In genomic region chr13:102277286-102277685, GRCh38 we compare ENCODE assay signal across 12 cellular contexts.
"Had no signal": no experiment of that assay in that cellular context is flagged by ENCODE, and none has a peak within 500 bp of the region (broad histone marks: within the 10 kb centered on the region; RNA-seq: fewer than 3 reads in every experiment).

No MANE protein-coding gene starts in this region.

- DNase-seq: activated CD4-positive, alpha-beta T cell treated with anti-CD3 and anti-CD28 coated beads, Interleukin-2, amount 50 U/mL, for 4 hours; activated CD4-positive, CD25-positive, alpha-beta regulatory T cell treated with anti-CD3 and anti-CD28 coated beads, Interleukin-2, amount 50 U/mL, for 72 hours; activated effector memory CD4-positive, alpha-beta T cell treated with Interleukin-2 at 50 U/mL for 16 hours; activated T-cell treated with anti-CD3 and anti-CD28 coated beads, Interleukin-2, amount 50 U/mL, for 1 hour; naive B cell; sigmoid colon; stimulated activated CD4-positive, alpha-beta T cell treated with anti-CD3 and anti-CD28 coated beads, Interleukin-2, amount 100 ng/mL, for 48 hours; stimulated activated naive CD4-positive, alpha-beta T cell treated with Interleukin-2 at 50 U/mL for 16 hours had no signal

- H3K9me3 ChIP-seq: sigmoid colon, SJSA1, suprapubic skin, upper lobe of left lung had no signal

- H3K27ac ChIP-seq: SJSA1, suprapubic skin, upper lobe of left lung had no signal

- H3K4me1 ChIP-seq: SJSA1, suprapubic skin had no signal

- H3K4me3 Mint-ChIP-seq: activated naive CD8-positive, alpha-beta T cell; naive B cell had no signal

- H3K4me1 Mint-ChIP-seq: naive B cell had no signal

- H3K36me3 ChIP-seq: sigmoid colon, SJSA1, suprapubic skin, upper lobe of left lung had no signal

- H3K27me3 ChIP-seq: sigmoid colon, SJSA1, suprapubic skin, upper lobe of left lung had no signal

- H3K36me3 Mint-ChIP-seq: activated naive CD8-positive, alpha-beta T cell; naive B cell had no signal

- H3K4me3 ChIP-seq: sigmoid colon, SJSA1, suprapubic skin, upper lobe of left lung had no signal

- H3K27ac Mint-ChIP-seq: activated naive CD8-positive, alpha-beta T cell; naive B cell had no signal
